ENCODE assay signal across 8 cellular contexts in genomic region chr12:750356-751191, GRCh38. TPM values are rescaled to one million over a fixed set of nuclear protein-coding genes. Genes with fewer than 3 reads are reported as not detected.
DNase-seq lines count a peak whose midpoint lies in the region; ATAC-seq, FAIRE-seq and TF ChIP-seq lines count a peak whose summit lies in the region.

No MANE protein-coding gene starts in this region.

- H3K27me3 ChIP-seq in HUES64 (ENCODE audit: insufficient read depth, low read length) (no peaks in the 10 kb centered on the region; the same call in 1 of the 2 replicates), bronchial epithelial cell (ENCODE audit: control insufficient read depth, insufficient read depth, low read length) (no peaks in the 10 kb centered on the region)

- no peak for TF ChIP-seq CTCF in bronchial epithelial cell (IDR thresholded peaks at IDR 0.05; ENCODE audit: insufficient read depth, low read length, severe bottlenecking)

- H3K4me3 ChIP-seq in HUES64 (ENCODE audit: low read length): peak overlapping the region; percentile 71
- peak overlapping the region; percentile 85 for H3K4me3 ChIP-seq in bronchial epithelial cell (ENCODE audit: low read depth, low read length)

- no peak for FAIRE-seq in bronchial epithelial cell (lab: Jason Lieb, UNC)

- DNase-seq in AML-193 (lab: John Stamatoyannopoulos, UW) (peak; percentile 8 to 17), bronchial epithelial cell (ENCODE audit: low read depth) (no peak), myocyte (ENCODE audit: low read depth) (peak; percentile 20), SIG-M5 treated with dmso at 0.1 percent for 504 hours (lab: John Stamatoyannopoulos, UW; ENCODE audit: unreplicated experiment) (no peak)

- 36% methylated on average over 7 of the region's 7 CpGs for WGBS in HUES64

- H3K9me3 ChIP-seq in HUES64 (ENCODE audit: insufficient read depth, low read depth, low read length): no peaks in the 10 kb centered on the region

- H3K4me1 ChIP-seq in HUES64 (ENCODE audit: insufficient read depth, low read length): peaks cover 22% of the 10 kb centered on the region

- peak overlapping the region; percentile 82; the same call in 1 of the 2 replicates for H3K27ac ChIP-seq in HUES64 (ENCODE audit: low read depth, low read length)

- no peak for ATAC-seq in HG03135 (IDR thresholded peaks at IDR 0.05; ENCODE audit: unreplicated experiment)
- no peak for ATAC-seq in HG02763 (IDR thresholded peaks at IDR 0.05; ENCODE audit: unreplicated experiment)
- no peak for ATAC-seq in GM18502 (IDR thresholded peaks at IDR 0.05; ENCODE audit: poor library complexity, unreplicated experiment)

- peak overlapping the region; percentile 88 for H3K9ac ChIP-seq in HUES64 (ENCODE audit: low read depth, low read length)

- H3K36me3 ChIP-seq in HUES64 (ENCODE audit: insufficient read depth, low read length) (no peaks in the 10 kb centered on the region), bronchial epithelial cell (ENCODE audit: control insufficient read depth, insufficient read depth, low read length) (no peaks in the 10 kb centered on the region)

RNA-seq across cellular contexts. Expression of gene WNK1, which starts 1.8 kb away (rescaled TPM):
- polyA plus RNA-seq in HUES64 (2013, experiment 1 of 2): 77.0 TPM
- 81.1 TPM for polyA plus RNA-seq in HUES64 (2013, experiment 2 of 2)
- total RNA-seq in bronchial epithelial cell (57.7 and 101 TPM in 2 replicates), myocyte (95.2 and 104 TPM in 2 replicates)
- polyA plus RNA-seq in myocyte (2012): 146 TPM

Comparison
In these comparisons a context has a peak if more than half of its experiments do, and no peak if none do; other contexts are left out.
1. DNase-seq: peak in AML-193 (2 of 2) and myocyte (single experiment); none in bronchial epithelial cell (single experiment) and SIG-M5 treated with dmso at 0.1 percent for 504 hours (single experiment).